ENCODE assay signal across 1 cellular context in the genomic region with DNA sequence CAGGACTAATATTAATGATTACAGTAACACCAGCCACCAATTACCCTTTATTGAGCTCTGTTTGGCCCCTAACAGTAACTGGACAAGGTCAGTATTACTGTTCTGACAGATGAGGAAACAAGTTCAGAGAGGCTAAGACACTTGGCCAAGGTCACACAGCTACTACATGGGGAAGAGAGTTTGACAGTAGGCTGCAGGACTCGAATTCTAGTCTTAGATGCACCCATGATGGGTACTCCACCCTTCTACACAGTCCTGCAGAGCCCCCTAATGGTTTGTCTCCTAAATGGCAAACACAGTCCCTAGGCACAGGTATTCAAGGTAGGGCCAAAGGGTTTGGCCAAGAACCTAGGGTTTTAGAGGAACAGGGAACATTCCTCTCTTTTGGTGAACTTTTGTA.
TF ChIP-seq lines count a peak whose summit lies in the region.

No MANE protein-coding gene starts in this region.

TF ChIP-seq in HepG2, 621 proteins besides CTCF, POLR2A, EP300 and RAD21 (continued from another document):
- TF ChIP-seq, protein P1, sequence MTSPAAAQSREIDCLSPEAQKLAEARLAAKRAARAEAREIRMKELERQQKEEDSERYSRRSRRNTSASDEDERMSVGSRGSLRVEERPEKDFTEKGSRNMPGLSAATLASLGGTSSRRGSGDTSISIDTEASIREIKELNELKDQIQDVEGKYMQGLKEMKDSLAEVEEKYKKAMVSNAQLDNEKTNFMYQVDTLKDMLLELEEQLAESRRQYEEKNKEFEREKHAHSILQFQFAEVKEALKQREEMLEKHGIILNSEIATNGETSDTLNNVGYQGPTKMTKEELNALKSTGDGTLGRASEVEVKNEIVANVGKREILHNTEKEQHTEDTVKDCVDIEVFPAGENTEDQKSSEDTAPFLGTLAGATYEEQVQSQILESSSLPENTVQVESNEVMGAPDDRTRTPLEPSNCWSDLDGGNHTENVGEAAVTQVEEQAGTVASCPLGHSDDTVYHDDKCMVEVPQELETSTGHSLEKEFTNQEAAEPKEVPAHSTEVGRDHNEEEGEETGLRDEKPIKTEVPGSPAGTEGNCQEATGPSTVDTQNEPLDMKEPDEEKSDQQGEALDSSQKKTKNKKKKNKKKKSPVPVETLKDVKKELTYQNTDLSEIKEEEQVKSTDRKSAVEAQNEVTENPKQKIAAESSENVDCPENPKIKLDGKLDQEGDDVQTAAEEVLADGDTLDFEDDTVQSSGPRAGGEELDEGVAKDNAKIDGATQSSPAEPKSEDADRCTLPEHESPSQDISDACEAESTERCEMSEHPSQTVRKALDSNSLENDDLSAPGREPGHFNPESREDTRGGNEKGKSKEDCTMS (CRISPR knock-in tag; conservative IDR thresholded peaks at IDR 0.05), result no peak
- TF ChIP-seq MLLT10 (CRISPR knock-in tag; IDR thresholded peaks at IDR 0.05), result no peak
- no peak for TF ChIP-seq ZNF597 (CRISPR knock-in tag; IDR thresholded peaks at IDR 0.05)
- TF ChIP-seq ZIK1 (CRISPR knock-in tag; IDR thresholded peaks at IDR 0.05; ENCODE audit: borderline replicate concordance, low read depth), result no peak
- TF ChIP-seq FOSL2 (CRISPR knock-in tag; IDR thresholded peaks at IDR 0.05), result no peak
- peak; percentile 57 for TF ChIP-seq STAG1 (CRISPR knock-in tag; IDR thresholded peaks at IDR 0.05)
- no peak for TF ChIP-seq ZKSCAN5 (CRISPR knock-in tag; IDR thresholded peaks at IDR 0.05)
- no peak for TF ChIP-seq ZNF792 (CRISPR knock-in tag; IDR thresholded peaks at IDR 0.05)
- no peak for TF ChIP-seq ELK4 (CRISPR knock-in tag; IDR thresholded peaks at IDR 0.05; ENCODE audit: borderline replicate concordance)
- no peak for TF ChIP-seq ZSCAN29 (CRISPR knock-in tag; conservative IDR thresholded peaks at IDR 0.05)
- TF ChIP-seq ZNF558 (CRISPR knock-in tag; IDR thresholded peaks at IDR 0.05; ENCODE audit: borderline replicate concordance), result no peak
- no peak for TF ChIP-seq ZNF441 (CRISPR knock-in tag; IDR thresholded peaks at IDR 0.05; ENCODE audit: borderline replicate concordance)
- TF ChIP-seq ZNF782 (CRISPR knock-in tag; IDR thresholded peaks at IDR 0.05; ENCODE audit: borderline replicate concordance), result no peak
- no peak for TF ChIP-seq POGK (CRISPR knock-in tag; conservative IDR thresholded peaks at IDR 0.05)
- TF ChIP-seq ZNF446 (CRISPR knock-in tag; IDR thresholded peaks at IDR 0.05), result no peak
- TF ChIP-seq MIXL1 (CRISPR knock-in tag; IDR thresholded peaks at IDR 0.05), result no peak
- no peak for TF ChIP-seq MXD1 (CRISPR knock-in tag; IDR thresholded peaks at IDR 0.05)
- peak; percentile 85; the same call in 1 of the 2 replicates for TF ChIP-seq ZNF768 (CRISPR knock-in tag; IDR thresholded peaks at IDR 0.05)
- TF ChIP-seq ZNF264 (CRISPR knock-in tag; IDR thresholded peaks at IDR 0.05), result no peak
- no peak for TF ChIP-seq NFYB (CRISPR knock-in tag; IDR thresholded peaks at IDR 0.05)
- TF ChIP-seq SMC3 (IDR thresholded peaks at IDR 0.05; ENCODE audit: low read length), result peak; percentile 18; the same call in 1 of the 2 replicates
